ENCODE assay signal across 22 cellular contexts in genomic region chr18:5772706-5773105, GRCh38.
DNase-seq lines count a peak whose midpoint lies in the region; ATAC-seq, FAIRE-seq and TF ChIP-seq lines count a peak whose summit lies in the region.
"Had no signal": no experiment of that assay in that cellular context is flagged by ENCODE, and none has a peak within 500 bp of the region (broad histone marks: within the 10 kb centered on the region; RNA-seq: fewer than 3 reads in every experiment).

No MANE protein-coding gene starts in this region.

- H3K27me3 ChIP-seq in gastroesophageal sphincter (peaks cover 7% of the 10 kb centered on the region), mesendoderm (ENCODE audit: insufficient read depth, low read length, poor library complexity) (no peaks in the 10 kb centered on the region), smooth muscle cell (ENCODE audit: low read depth) (peaks cover 5% of the 10 kb centered on the region), small intestine (ENCODE audit: control insufficient read depth in 2 of 2, insufficient read depth in 2 of 2, low read length in 2 of 2) (no peaks in the 10 kb centered on the region)
- H3K27me3 ChIP-seq: BLaER1 had no signal

- H2AFZ ChIP-seq in smooth muscle cell (ENCODE audit: low read depth), result peak overlapping the region; percentile 21
- H2AFZ ChIP-seq: GM23248 had no signal

- intact Hi-C loops in Calu3 (cut with micrococcal nuclease; ENCODE audit: unreplicated experiment), result no loop called here

- no peak overlapping the region for H2AK5ac ChIP-seq in mesendoderm (ENCODE audit: low read length)

- WGBS in gastroesophageal sphincter (ENCODE audit: low coverage in 1 of 2), 2 donors, result 21 to 40% methylated on average over 5 to 7 of the region's 7 CpGs
- no CpG with 5 or more reads among the region's 7 CpGs for WGBS in mesendoderm (ENCODE audit: extremely low coverage, insufficient coverage, low lambda C conversion rate)
- 45% methylated on average over 7 of the region's 7 CpGs for WGBS in smooth muscle cell (ENCODE audit: low lambda C conversion rate)
- WGBS in small intestine, 3 donors, result 63 to 76% (median 69%) methylated on average over 7 of the region's 7 CpGs

- no peak overlapping the region for H2BK120ac ChIP-seq in mesendoderm (ENCODE audit: low read depth, low read length)

- no peaks in the 10 kb centered on the region for H3K4me1 Mint-ChIP-seq in Calu3 (ENCODE audit: low read depth, unreplicated experiment)
- H3K4me1 Mint-ChIP-seq: CD14-positive monocyte; CD4-positive, alpha-beta memory T cell had no signal

- BruUV-seq in Calu3 (replicated peaks; lab: Mats Ljungman, UMichigan), result no TSS peak

- TF ChIP-seq EP300 in gastroesophageal sphincter (IDR thresholded peaks at IDR 0.05), result no peak

- ATAC-seq in gastroesophageal sphincter, result peak; percentile 26
- ATAC-seq: HCT116, HepG2 had no signal

- no peaks in the 10 kb centered on the region for H3K36me3 ChIP-seq in gastroesophageal sphincter
- no peaks in the 10 kb centered on the region for H3K36me3 ChIP-seq in mesendoderm (ENCODE audit: control insufficient read depth, insufficient read depth, low read length)
- H3K36me3 ChIP-seq in smooth muscle cell (ENCODE audit: low read depth), result no peaks in the 10 kb centered on the region
- H3K36me3 ChIP-seq in small intestine (ENCODE audit: control insufficient read depth in 2 of 2, insufficient read depth in 2 of 2, low read length in 2 of 2), result no peaks in the 10 kb centered on the region
- H3K36me3 ChIP-seq: BLaER1 had no signal

- no peaks in the 10 kb centered on the region for H3K79me1 ChIP-seq in mesendoderm (ENCODE audit: low read length)

- no peak overlapping the region for H3K4me3 Mint-ChIP-seq in Calu3 (ENCODE audit: low read depth, unreplicated experiment)
- H3K4me3 Mint-ChIP-seq: CD14-positive monocyte; CD4-positive, alpha-beta memory T cell; HFFc6 had no signal

- H3K4me3 ChIP-seq in gastroesophageal sphincter, result no peak overlapping the region
- no peak overlapping the region for H3K4me3 ChIP-seq in mesendoderm (ENCODE audit: low read length)
- no peak overlapping the region for H3K4me3 ChIP-seq in smooth muscle cell
- no peak overlapping the region for H3K4me3 ChIP-seq in small intestine (ENCODE audit: low read depth in 1 of 2, low read length in 2 of 2)
- H3K4me3 ChIP-seq: BLaER1, GM23248 had no signal

- CTCF ChIA-PET in Calu3 (lab: Charles Lee), result interaction anchor here (0.7 kb wide), 1 partner anchor 19 kb away, joined by 3 read pairs; no protein-coding TSS in a partner anchor

- H3K4me2 ChIP-seq in mesendoderm (ENCODE audit: low read length) (no peak overlapping the region), smooth muscle cell (peak overlapping the region; percentile 66)
- H3K4me2 ChIP-seq: BLaER1 had no signal

- H3K56ac ChIP-seq in mesendoderm (ENCODE audit: low read length), result no peak overlapping the region

- DNase-seq in astrocyte of the hippocampus (ENCODE audit: low read depth, low spot score) (peak; percentile 51), mesendoderm (no peak), smooth muscle cell (lab: John Stamatoyannopoulos, UW; ENCODE audit: unreplicated experiment) (no peak), small intestine (no peak), Calu3 (no peak), GDM1 (lab: John Stamatoyannopoulos, UW) (no peak), midbrain (lab: John Stamatoyannopoulos, UW) (no peak)
- DNase-seq: CD4-positive, alpha-beta memory T cell; DMS53; DND-41; EL; GM23248; H7; HFFc6; KG1 had no signal

- no peaks in the 10 kb centered on the region for H4K20me1 ChIP-seq in smooth muscle cell (ENCODE audit: low read depth)
- H4K20me1 ChIP-seq: BLaER1 had no signal

- H3K4me1 ChIP-seq in gastroesophageal sphincter (no peaks in the 10 kb centered on the region), mesendoderm (ENCODE audit: control insufficient read depth, low read depth, low read length) (no peaks in the 10 kb centered on the region), smooth muscle cell (ENCODE audit: low read depth) (no peaks in the 10 kb centered on the region), small intestine (ENCODE audit: control insufficient read depth in 2 of 2, insufficient read depth in 1 of 2, low read depth in 1 of 2, low read length in 1 of 2) (no peaks in the 10 kb centered on the region)
- H3K4me1 ChIP-seq: BLaER1 had no signal

- no peak for TF ChIP-seq POLR2A in gastroesophageal sphincter (IDR thresholded peaks at IDR 0.05)

- no peak overlapping the region for H2BK5ac ChIP-seq in mesendoderm (ENCODE audit: low read length)

- no peak overlapping the region for H3K27ac ChIP-seq in gastroesophageal sphincter
- H3K27ac ChIP-seq in mesendoderm (ENCODE audit: low read depth, low read length), result no peak overlapping the region
- H3K27ac ChIP-seq in smooth muscle cell (ENCODE audit: low read depth), result peak overlapping the region; percentile 25
- H3K27ac ChIP-seq in small intestine (ENCODE audit: low read depth in 1 of 2, low read length in 1 of 2), result no peak overlapping the region
- H3K27ac ChIP-seq: BLaER1, GM23248 had no signal

- H3K9me3 ChIP-seq in gastroesophageal sphincter (no peaks in the 10 kb centered on the region), smooth muscle cell (replicated peaks; ENCODE audit: low read depth) (no peaks in the 10 kb centered on the region), small intestine (ENCODE audit: control insufficient read depth, low read depth) (no peaks in the 10 kb centered on the region)
- H3K9me3 ChIP-seq: BLaER1 had no signal

- H4K5ac ChIP-seq in mesendoderm (ENCODE audit: low read length), result no peak overlapping the region

- H3K9me3 Mint-ChIP-seq in Calu3 (ENCODE audit: low read depth, unreplicated experiment), result peaks cover 4% of the 10 kb centered on the region

- H4K8ac ChIP-seq in mesendoderm (ENCODE audit: low read depth, low read length), result no peak overlapping the region

- no peak for FAIRE-seq in small intestine (lab: Jason Lieb, UNC)
- FAIRE-seq: A204.1, GM12891, HepG2 had no signal

- no peaks in the 10 kb centered on the region for H3K27me3 Mint-ChIP-seq in Calu3 (ENCODE audit: unreplicated experiment)
- H3K27me3 Mint-ChIP-seq: CD4-positive, alpha-beta memory T cell had no signal

- H3K79me2 ChIP-seq in mesendoderm (ENCODE audit: control insufficient read depth, insufficient read depth, low read length), result no peaks in the 10 kb centered on the region
- no peaks in the 10 kb centered on the region for H3K79me2 ChIP-seq in smooth muscle cell (ENCODE audit: low read depth)

- H3K18ac ChIP-seq in mesendoderm (ENCODE audit: low read length), result no peak overlapping the region

- no peak for TF ChIP-seq CTCF in gastroesophageal sphincter (IDR thresholded peaks at IDR 0.05)
- no peak for TF ChIP-seq CTCF in smooth muscle cell (IDR thresholded peaks at IDR 0.05; ENCODE audit: borderline replicate concordance, insufficient read depth, poor library complexity, severe bottlenecking)
- TF ChIP-seq CTCF in Calu3 (IDR thresholded peaks at IDR 0.05; ENCODE audit: unreplicated experiment), result no peak

- H3K36me3 Mint-ChIP-seq in Calu3 (ENCODE audit: insufficient read depth, unreplicated experiment), result no peaks in the 10 kb centered on the region
- H3K36me3 Mint-ChIP-seq: CD14-positive monocyte; CD4-positive, alpha-beta memory T cell had no signal

- no peak overlapping the region for H2BK15ac ChIP-seq in mesendoderm (replicated peaks; ENCODE audit: low read depth)

- H3K9ac ChIP-seq in mesendoderm (ENCODE audit: low read length) (no peak overlapping the region), smooth muscle cell (ENCODE audit: low read depth) (no peak overlapping the region)
- H3K9ac ChIP-seq: BLaER1, GM23248 had no signal

- H3F3A ChIP-seq in smooth muscle cell (ENCODE audit: low read depth), result no peaks in the 10 kb centered on the region

- peak overlapping the region; percentile 35 for H3K23ac ChIP-seq in mesendoderm (ENCODE audit: low read length)

- no peak overlapping the region for H3K4ac ChIP-seq in mesendoderm (ENCODE audit: low read depth, low read length)

- H3K27ac Mint-ChIP-seq in Calu3 (ENCODE audit: unreplicated experiment), result no peak overlapping the region
- H3K27ac Mint-ChIP-seq: CD14-positive monocyte; CD4-positive, alpha-beta memory T cell; HFFc6 had no signal
